8 cellular contexts compared by ENCODE assay signal in the genomic region with DNA sequence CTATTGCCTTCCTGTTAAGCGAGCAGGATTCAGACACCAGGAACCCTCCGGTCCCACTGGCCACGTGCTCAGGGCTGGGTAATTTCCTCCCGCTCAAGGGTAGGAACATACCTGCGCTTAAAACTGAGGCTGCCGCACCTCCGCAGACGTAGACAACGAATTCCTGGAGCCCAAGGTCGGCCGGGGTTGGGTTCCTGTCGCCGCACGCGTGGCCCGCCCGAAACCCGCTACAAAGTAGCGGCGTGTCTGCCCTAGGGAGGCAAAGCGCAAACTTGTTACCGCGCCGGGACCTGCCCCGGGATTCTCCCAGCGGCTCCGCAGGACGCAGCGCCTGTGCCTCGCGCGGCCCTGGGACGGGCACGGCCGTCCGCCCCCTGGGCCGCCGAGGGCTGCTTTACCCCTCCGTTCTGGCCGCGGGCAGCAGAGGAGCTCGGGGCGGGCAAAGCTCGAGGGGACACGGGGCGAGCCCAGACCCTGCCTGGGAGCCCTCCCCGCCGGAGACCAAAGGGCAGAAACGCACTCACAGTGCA. TPM values are rescaled to one million over a fixed set of nuclear protein-coding genes. Genes with fewer than 3 reads are reported as not detected.
A peak's percentile ranks its signal among the peaks of the same experiment; 100 is the strongest.
DNase-seq lines count a peak whose midpoint lies in the region; ATAC-seq and TF ChIP-seq lines count a peak whose summit lies in the region.

No MANE protein-coding gene starts in this region.

- H3K27ac Mint-ChIP-seq in effector memory CD8-positive, alpha-beta T cell: no peak overlapping the region

- H3K4me1 Mint-ChIP-seq in effector memory CD8-positive, alpha-beta T cell (ENCODE audit: low read depth in 2 of 2): peaks cover 3 to 5% of the 10 kb centered on the region in 2 donors

- H3K4me3 ChIP-seq in BE2C (ENCODE audit: low read depth, low read length) (peak overlapping the region; percentile 51), RWPE2 (ENCODE audit: severe bottlenecking) (peak overlapping the region; percentile 42), mucosa of descending colon (no peak overlapping the region), upper lobe of right lung (peak overlapping the region; percentile 60)

- no peaks in the 10 kb centered on the region for H3K36me3 Mint-ChIP-seq in effector memory CD8-positive, alpha-beta T cell (ENCODE audit: insufficient read depth)

- H3K4me1 ChIP-seq in BE2C (no peaks in the 10 kb centered on the region), RWPE2 (ENCODE audit: insufficient read depth, poor library complexity, severe bottlenecking) (no peaks in the 10 kb centered on the region), mucosa of descending colon (ENCODE audit: low read depth) (no peaks in the 10 kb centered on the region), upper lobe of right lung (peaks cover 4% of the 10 kb centered on the region)

- H3K36me3 ChIP-seq in BE2C: no peaks in the 10 kb centered on the region
- H3K36me3 ChIP-seq in RWPE2 (ENCODE audit: low read depth): 0 out of 2 replicates have a peak, but pooled peaks cover 1% of the 10 kb centered on the region
- no peaks in the 10 kb centered on the region for H3K36me3 ChIP-seq in mucosa of descending colon (ENCODE audit: low read depth)
- no peaks in the 10 kb centered on the region for H3K36me3 ChIP-seq in upper lobe of right lung

- H3K9me3 ChIP-seq in BE2C (no peaks in the 10 kb centered on the region), RWPE2 (ENCODE audit: severe bottlenecking) (no peaks in the 10 kb centered on the region), mucosa of descending colon (no peaks in the 10 kb centered on the region), upper lobe of right lung (no peaks in the 10 kb centered on the region)

- H3K27ac ChIP-seq in RWPE2 (ENCODE audit: poor library complexity, severe bottlenecking) (peak overlapping the region; percentile 42), upper lobe of right lung (no peak overlapping the region)

- peaks cover 5% of the 10 kb centered on the region; the same call in 1 of the 2 replicates for H3K27me3 ChIP-seq in BE2C
- H3K27me3 ChIP-seq in RWPE2 (ENCODE audit: insufficient read depth, poor library complexity, severe bottlenecking): no peaks in the 10 kb centered on the region
- peaks cover 12% of the 10 kb centered on the region for H3K27me3 ChIP-seq in upper lobe of right lung

- TF ChIP-seq CTCF in BE2C (IDR thresholded peaks at IDR 0.05; ENCODE audit: low read depth, low read length) (no peak), RWPE2 (IDR thresholded peaks at IDR 0.05; ENCODE audit: poor library complexity, severe bottlenecking) (no peak), mucosa of descending colon (IDR thresholded peaks at IDR 0.05) (no peak), upper lobe of right lung (IDR thresholded peaks at IDR 0.05) (no peak)

- intact Hi-C loops in mucosa of descending colon (cut with DNase I, micrococcal nuclease) (no loop called here), upper lobe of right lung (cut with DNase I) (no loop called here)

- no peaks in the 10 kb centered on the region for H3K9me3 Mint-ChIP-seq in effector memory CD8-positive, alpha-beta T cell

- peak overlapping the region; percentile 63 to 66 for H3K4me3 Mint-ChIP-seq in effector memory CD8-positive, alpha-beta T cell

- peaks cover 61 to 82% of the 10 kb centered on the region in 2 donors for H3K27me3 Mint-ChIP-seq in effector memory CD8-positive, alpha-beta T cell

- ATAC-seq in RWPE2 (ENCODE audit: low read depth) (peak; percentile 60), mucosa of descending colon (peak; percentile 65), upper lobe of right lung (peak; percentile 65), GM18861 (IDR thresholded peaks at IDR 0.05; ENCODE audit: unreplicated experiment) (no peak), GM21825 (IDR thresholded peaks at IDR 0.05; ENCODE audit: unreplicated experiment) (no peak), HG03342 (IDR thresholded peaks at IDR 0.05; ENCODE audit: unreplicated experiment) (no peak)
- ATAC-seq in effector memory CD8-positive, alpha-beta T cell (replicated peaks): peak; percentile 24

- DNase-seq in BE2C (no peak), RWPE2 (ENCODE audit: low spot score) (no peak), mucosa of descending colon (peak in 2 of 3 donors; percentile 10 to 45), upper lobe of right lung (peak; percentile 74)
- no peak for DNase-seq in effector memory CD8-positive, alpha-beta T cell

RNA-seq across cellular contexts. Expression of gene ERVMER34-1, which starts 0.3 kb away (rescaled TPM):
- polyA plus RNA-seq in BE2C (2012; ENCODE audit: insufficient read depth, insufficient read length, low read depth): not detected
- total RNA-seq in mucosa of descending colon (under 1 TPM; 0.24 to 0.70 (median 0.58) TPM), upper lobe of right lung (1.0 TPM)

Comparison
In these comparisons a context has a peak if more than half of its experiments do, and no peak if none do; other contexts are left out.
1. DNase-seq: peak in mucosa of descending colon (2 of 3) and upper lobe of right lung (single experiment); none in BE2C (single experiment), RWPE2 (single experiment) and effector memory CD8-positive, alpha-beta T cell (0 of 3).
2. ATAC-seq: peak in RWPE2 (single experiment), effector memory CD8-positive, alpha-beta T cell (single experiment), mucosa of descending colon (single experiment) and upper lobe of right lung (single experiment); none in GM18861 (single experiment), GM21825 (single experiment) and HG03342 (single experiment).